ENCODE assay signal across 7 cellular contexts in genomic region chr14:90332271-90332584, GRCh38.
A peak's percentile ranks its signal among the peaks of the same experiment; 100 is the strongest.
DNase-seq lines count a peak whose midpoint lies in the region; ATAC-seq and TF ChIP-seq lines count a peak whose summit lies in the region.

No MANE protein-coding gene starts in this region.

- no peaks in the 10 kb centered on the region for H3K36me3 ChIP-seq in OCI-LY3 (replicated peaks; ENCODE audit: low read depth, low read length)

- peak overlapping the region; percentile 86 for H2AFZ ChIP-seq in OCI-LY3 (ENCODE audit: low read depth, low read length)

- H3K27me3 ChIP-seq in OCI-LY3 (ENCODE audit: low read depth, low read length), result peaks cover 30% of the 10 kb centered on the region

- H3K27ac ChIP-seq in OCI-LY3 (ENCODE audit: low read length), result no peak overlapping the region

- H3K79me2 ChIP-seq in OCI-LY3 (ENCODE audit: low read length), result peaks cover 39% of the 10 kb centered on the region

- peak overlapping the region; percentile 82 for H3K4me2 ChIP-seq in OCI-LY3 (ENCODE audit: low read length)

- peak overlapping the region; percentile 56 for H3K9ac ChIP-seq in OCI-LY3 (ENCODE audit: low read length)

- H3K9me3 ChIP-seq in OCI-LY3 (ENCODE audit: insufficient read depth, low read length), result no peaks in the 10 kb centered on the region

- H3K4me3 Mint-ChIP-seq in stimulated activated effector memory CD8-positive, alpha-beta T cell treated with anti-CD3 and anti-CD28 coated beads, Interleukin-12 subunit alpha, Interleukin-12 subunit beta, amount 100 ng/mL, for 72 hours, result peak overlapping the region; percentile 89

- TF ChIP-seq CTCF in OCI-LY3 (IDR thresholded peaks at IDR 0.05; ENCODE audit: low read depth, low read length) (no peak), fibroblast of pulmonary artery (IDR thresholded peaks at IDR 0.05; ENCODE audit: low read length, missing control alignments) (no peak)

- peaks cover 22% of the 10 kb centered on the region for H3K36me3 Mint-ChIP-seq in stimulated activated effector memory CD8-positive, alpha-beta T cell treated with anti-CD3 and anti-CD28 coated beads, Interleukin-12 subunit alpha, Interleukin-12 subunit beta, amount 100 ng/mL, for 72 hours

- no peaks in the 10 kb centered on the region for H4K20me1 ChIP-seq in OCI-LY3 (ENCODE audit: insufficient read depth, low read length)

- H3K4me3 ChIP-seq in OCI-LY3 (ENCODE audit: low read length) (peak overlapping the region; percentile 95), fibroblast of pulmonary artery (replicated peaks; ENCODE audit: low read depth, low read length) (peak overlapping the region; percentile 80)

- peaks cover 7% of the 10 kb centered on the region for H3K4me1 Mint-ChIP-seq in stimulated activated effector memory CD8-positive, alpha-beta T cell treated with anti-CD3 and anti-CD28 coated beads, Interleukin-12 subunit alpha, Interleukin-12 subunit beta, amount 100 ng/mL, for 72 hours

- peak overlapping the region; percentile 96 for H3K27ac Mint-ChIP-seq in stimulated activated effector memory CD8-positive, alpha-beta T cell treated with anti-CD3 and anti-CD28 coated beads, Interleukin-12 subunit alpha, Interleukin-12 subunit beta, amount 100 ng/mL, for 72 hours

- no peaks in the 10 kb centered on the region for H3K9me3 Mint-ChIP-seq in stimulated activated effector memory CD8-positive, alpha-beta T cell treated with anti-CD3 and anti-CD28 coated beads, Interleukin-12 subunit alpha, Interleukin-12 subunit beta, amount 100 ng/mL, for 72 hours

- DNase-seq in fibroblast of pulmonary artery (ENCODE audit: low read depth), result no peak
- DNase-seq in stimulated activated effector memory CD8-positive, alpha-beta T cell treated with anti-CD3 and anti-CD28 coated beads, Interleukin-12 subunit alpha, Interleukin-12 subunit beta, amount 100 ng/mL, for 72 hours (ENCODE audit: low spot score in 2 of 2), result no peak
- no peak for DNase-seq in EL
- DNase-seq in NCI-H146 treated with DMSO at 0.1 percent for 48 hours (lab: John Stamatoyannopoulos, UW; ENCODE audit: unreplicated experiment), result no peak
- DNase-seq in GM03348 (ENCODE audit: low spot score), result no peak

- peaks cover 13% of the 10 kb centered on the region for H3K4me1 ChIP-seq in OCI-LY3 (ENCODE audit: low read length)

- ATAC-seq in GM21526 (IDR thresholded peaks at IDR 0.05; ENCODE audit: low FRiP score, unreplicated experiment), result peak; percentile 5
- ATAC-seq in stimulated activated effector memory CD8-positive, alpha-beta T cell treated with anti-CD3 and anti-CD28 coated beads, Interleukin-12 subunit alpha, Interleukin-12 subunit beta, amount 100 ng/mL, for 72 hours, result no peak
